In the genomic region with DNA sequence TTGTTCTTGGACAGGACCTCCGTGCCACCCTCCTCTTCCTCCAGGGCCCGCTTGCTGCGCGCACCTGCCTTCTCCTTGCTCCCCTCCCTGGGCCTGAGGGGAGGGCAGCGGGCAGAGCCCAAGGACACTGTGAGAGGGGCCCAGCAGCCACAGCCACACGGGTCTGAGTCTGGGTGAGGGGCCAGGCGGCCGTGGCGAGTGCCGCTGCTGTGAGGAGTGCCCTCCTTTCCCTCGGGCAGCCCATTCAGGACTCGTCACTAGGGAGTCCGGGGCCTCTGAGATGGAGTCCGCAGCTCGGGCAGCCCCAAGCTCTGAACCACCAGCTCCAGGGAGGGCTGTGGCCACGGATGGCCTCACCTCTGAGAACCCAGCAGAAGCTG, we compare ENCODE assay signal across 1 cellular context.
TF ChIP-seq lines count a peak whose summit lies in the region.

No MANE protein-coding gene starts in this region.

TF ChIP-seq in K562, 482 proteins besides CTCF, POLR2A, EP300 and RAD21 (continued from another document):
- TF ChIP-seq, protein P1, sequence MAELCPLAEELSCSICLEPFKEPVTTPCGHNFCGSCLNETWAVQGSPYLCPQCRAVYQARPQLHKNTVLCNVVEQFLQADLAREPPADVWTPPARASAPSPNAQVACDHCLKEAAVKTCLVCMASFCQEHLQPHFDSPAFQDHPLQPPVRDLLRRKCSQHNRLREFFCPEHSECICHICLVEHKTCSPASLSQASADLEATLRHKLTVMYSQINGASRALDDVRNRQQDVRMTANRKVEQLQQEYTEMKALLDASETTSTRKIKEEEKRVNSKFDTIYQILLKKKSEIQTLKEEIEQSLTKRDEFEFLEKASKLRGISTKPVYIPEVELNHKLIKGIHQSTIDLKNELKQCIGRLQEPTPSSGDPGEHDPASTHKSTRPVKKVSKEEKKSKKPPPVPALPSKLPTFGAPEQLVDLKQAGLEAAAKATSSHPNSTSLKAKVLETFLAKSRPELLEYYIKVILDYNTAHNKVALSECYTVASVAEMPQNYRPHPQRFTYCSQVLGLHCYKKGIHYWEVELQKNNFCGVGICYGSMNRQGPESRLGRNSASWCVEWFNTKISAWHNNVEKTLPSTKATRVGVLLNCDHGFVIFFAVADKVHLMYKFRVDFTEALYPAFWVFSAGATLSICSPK (IDR thresholded peaks at IDR 0.05; ENCODE audit: borderline replicate concordance) = no peak
- TF ChIP-seq RNF219 (CRISPR knock-in tag; IDR thresholded peaks at IDR 0.05) (no peak), CREB3 (tag; conservative IDR thresholded peaks at IDR 0.05; ENCODE audit: low read depth) (no peak), SP2 (IDR thresholded peaks at IDR 0.05; ENCODE audit: extremely low read depth, low read depth, low read length, poor library complexity, severe bottlenecking) (no peak), ZNF280A (IDR thresholded peaks at IDR 0.05; ENCODE audit: low read depth, partially characterized antibody) (no peak), SNRNP70 (optimal IDR thresholded peaks at IDR 0.05; ENCODE audit: low read depth, low read length) (no peak)
- TF ChIP-seq, protein P2, sequence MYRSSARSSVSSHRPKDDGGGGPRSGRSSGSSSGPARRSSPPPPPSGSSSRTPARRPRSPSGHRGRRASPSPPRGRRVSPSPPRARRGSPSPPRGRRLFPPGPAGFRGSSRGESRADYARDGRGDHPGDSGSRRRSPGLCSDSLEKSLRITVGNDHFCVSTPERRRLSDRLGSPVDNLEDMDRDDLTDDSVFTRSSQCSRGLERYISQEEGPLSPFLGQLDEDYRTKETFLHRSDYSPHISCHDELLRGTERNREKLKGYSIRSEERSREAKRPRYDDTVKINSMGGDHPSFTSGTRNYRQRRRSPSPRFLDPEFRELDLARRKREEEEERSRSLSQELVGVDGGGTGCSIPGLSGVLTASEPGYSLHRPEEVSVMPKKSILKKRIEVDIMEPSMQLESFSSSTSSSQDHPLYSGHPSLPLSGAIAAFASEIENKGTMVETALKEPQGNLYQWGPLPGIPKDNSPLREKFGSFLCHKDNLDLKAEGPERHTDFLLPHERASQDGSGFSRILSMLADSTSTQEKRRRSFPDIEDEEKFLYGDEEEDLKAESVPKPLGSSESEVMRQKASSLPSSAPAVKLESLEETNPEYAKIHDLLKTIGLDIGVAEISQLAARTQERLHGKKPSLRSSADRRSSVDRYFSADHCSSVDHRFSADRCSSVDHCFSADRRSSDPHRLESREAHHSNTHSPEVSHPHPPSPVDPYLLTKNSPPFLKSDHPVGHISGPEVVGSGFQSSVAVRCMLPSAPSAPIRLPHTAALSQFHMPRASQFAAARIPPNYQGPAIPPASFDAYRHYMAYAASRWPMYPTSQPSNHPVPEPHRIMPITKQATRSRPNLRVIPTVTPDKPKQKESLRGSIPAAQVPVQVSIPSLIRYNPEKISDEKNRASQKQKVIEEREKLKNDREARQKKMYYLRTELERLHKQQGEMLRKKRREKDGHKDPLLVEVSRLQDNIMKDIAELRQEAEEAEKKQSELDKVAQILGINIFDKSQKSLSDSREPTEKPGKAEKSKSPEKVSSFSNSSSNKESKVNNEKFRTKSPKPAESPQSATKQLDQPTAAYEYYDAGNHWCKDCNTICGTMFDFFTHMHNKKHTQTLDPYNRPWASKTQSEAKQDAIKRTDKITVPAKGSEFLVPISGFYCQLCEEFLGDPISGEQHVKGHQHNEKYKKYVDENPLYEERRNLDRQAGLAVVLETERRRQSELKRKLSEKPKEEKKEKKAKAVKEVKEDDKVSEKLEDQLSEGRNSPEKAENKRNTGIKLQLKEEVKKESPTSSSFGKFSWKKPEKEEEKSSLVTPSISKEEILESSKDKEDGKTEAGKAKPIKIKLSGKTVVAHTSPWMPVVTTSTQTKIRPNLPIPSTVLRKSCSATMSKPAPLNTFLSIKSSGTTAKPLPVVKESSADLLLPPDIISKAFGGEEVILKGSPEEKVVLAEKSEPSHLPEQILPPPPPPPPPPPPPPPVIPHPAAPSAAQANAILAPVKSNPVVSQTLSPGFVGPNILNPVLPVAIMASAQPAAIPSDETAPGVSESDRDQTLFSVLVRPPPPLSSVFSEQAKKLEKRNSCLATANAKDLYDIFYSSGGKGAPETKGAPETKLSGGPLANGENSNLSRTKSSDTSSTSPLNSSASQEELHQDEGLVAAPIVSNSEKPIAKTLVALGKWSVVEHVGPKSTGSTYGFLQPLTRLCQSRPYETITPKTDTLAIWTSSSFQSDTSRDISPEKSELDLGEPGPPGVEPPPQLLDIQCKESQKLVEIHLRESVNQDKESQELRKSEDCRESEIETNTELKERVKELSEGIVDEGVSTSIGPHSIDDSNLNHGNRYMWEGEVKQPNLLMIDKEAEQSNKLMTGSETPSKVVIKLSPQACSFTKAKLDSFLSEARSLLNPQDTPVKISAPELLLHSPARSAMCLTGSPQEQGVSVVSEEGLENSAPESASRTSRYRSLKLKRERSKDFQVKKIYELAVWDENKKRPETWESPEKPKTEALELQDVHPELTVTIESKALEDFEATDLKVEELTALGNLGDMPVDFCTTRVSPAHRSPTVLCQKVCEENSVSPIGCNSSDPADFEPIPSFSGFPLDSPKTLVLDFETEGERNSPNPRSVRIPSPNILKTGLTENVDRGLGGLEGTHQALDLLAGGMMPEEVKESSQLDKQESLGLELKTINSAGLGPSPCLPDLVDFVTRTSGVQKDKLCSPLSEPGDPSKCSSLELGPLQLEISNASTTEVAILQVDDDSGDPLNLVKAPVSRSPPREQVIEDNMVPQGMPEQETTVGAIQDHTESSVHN (IDR thresholded peaks at IDR 0.05; ENCODE audit: borderline replicate concordance in 1 of 2, low read depth in 1 of 2) = no peak
- TF ChIP-seq, protein P3, sequence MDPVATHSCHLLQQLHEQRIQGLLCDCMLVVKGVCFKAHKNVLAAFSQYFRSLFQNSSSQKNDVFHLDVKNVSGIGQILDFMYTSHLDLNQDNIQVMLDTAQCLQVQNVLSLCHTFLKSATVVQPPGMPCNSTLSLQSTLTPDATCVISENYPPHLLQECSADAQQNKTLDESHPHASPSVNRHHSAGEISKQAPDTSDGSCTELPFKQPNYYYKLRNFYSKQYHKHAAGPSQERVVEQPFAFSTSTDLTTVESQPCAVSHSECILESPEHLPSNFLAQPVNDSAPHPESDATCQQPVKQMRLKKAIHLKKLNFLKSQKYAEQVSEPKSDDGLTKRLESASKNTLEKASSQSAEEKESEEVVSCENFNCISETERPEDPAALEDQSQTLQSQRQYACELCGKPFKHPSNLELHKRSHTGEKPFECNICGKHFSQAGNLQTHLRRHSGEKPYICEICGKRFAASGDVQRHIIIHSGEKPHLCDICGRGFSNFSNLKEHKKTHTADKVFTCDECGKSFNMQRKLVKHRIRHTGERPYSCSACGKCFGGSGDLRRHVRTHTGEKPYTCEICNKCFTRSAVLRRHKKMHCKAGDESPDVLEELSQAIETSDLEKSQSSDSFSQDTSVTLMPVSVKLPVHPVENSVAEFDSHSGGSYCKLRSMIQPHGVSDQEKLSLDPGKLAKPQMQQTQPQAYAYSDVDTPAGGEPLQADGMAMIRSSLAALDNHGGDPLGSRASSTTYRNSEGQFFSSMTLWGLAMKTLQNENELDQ (CRISPR knock-in tag; IDR thresholded peaks at IDR 0.05; ENCODE audit: borderline replicate concordance) = no peak
TF ChIP-seq in K562: peak in this region for 4.
